ENCODE assay signal across 9 cellular contexts in the genomic region with DNA sequence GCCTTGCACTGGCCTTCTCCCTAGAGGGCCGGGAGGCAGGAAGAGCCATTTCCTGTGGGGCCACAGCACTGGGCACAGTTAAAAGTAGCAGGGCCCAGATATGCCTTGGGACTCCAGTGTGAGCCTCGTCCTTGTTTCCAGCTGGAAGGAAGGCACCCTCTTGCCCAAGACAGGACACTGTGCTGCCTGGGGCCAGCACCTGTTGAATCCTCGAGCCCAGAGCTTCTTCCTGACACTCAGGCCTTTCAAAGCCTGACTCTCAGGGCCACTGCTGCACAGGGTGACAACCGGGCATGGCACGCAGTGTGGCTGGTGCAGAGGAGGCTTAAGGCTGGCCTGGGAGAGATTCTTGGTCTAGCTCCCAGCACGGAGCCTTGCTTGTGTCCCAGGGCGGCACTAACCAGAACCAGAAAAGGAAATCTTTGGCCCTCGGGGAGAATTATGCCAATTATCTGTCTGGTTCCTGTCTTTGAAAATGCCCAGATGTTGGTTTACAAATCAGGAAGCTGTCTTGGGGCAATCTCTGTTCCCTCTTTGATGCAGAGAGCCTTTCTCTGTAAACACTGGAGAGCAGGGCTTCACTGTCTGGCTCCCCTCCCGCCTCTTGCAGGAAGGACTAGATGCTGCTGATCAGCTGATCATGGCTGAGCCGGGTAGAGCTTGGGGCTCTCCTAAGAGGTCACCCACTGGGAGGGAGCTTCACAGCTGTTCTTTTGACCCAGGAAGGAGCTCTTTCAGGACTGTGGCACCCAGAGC. TPM values are rescaled to one million over a fixed set of nuclear protein-coding genes. Genes with fewer than 3 reads are reported as not detected.
DNase-seq lines count a peak whose midpoint lies in the region; ATAC-seq and TF ChIP-seq lines count a peak whose summit lies in the region.
"Had no signal": no experiment of that assay in that cellular context is flagged by ENCODE, and none has a peak within 500 bp of the region (broad histone marks: within the 10 kb centered on the region; RNA-seq: fewer than 3 reads in every experiment).

No MANE protein-coding gene starts in this region.

- no peak overlapping the region for H2AFZ ChIP-seq in parathyroid adenoma

- peak overlapping the region in 1 of 4 donors; percentile 70 for H3K4me3 Mint-ChIP-seq in CD4-positive, CD25-positive, alpha-beta regulatory T cell

- TF ChIP-seq POLR2A in erythroblast (IDR thresholded peaks at IDR 0.05; ENCODE audit: low read length): no peak

- no peaks in the 10 kb centered on the region for H3K27me3 Mint-ChIP-seq in CD4-positive, CD25-positive, alpha-beta regulatory T cell

- H3K36me3 ChIP-seq in CD4-positive, CD25-positive, alpha-beta regulatory T cell (ENCODE audit: control insufficient read depth, insufficient read depth, low read length): no peaks in the 10 kb centered on the region
- no peaks in the 10 kb centered on the region for H3K36me3 ChIP-seq in parathyroid adenoma (ENCODE audit: control insufficient read depth, insufficient read depth, low read length)

- peaks cover 28% of the 10 kb centered on the region for H3K79me2 ChIP-seq in parathyroid adenoma

- no peak for TF ChIP-seq CTCF in parathyroid adenoma (IDR thresholded peaks at IDR 0.05)

- no peak overlapping the region for H3K4me2 ChIP-seq in parathyroid adenoma (ENCODE audit: low read length)

- no peak overlapping the region for H3K4me3 ChIP-seq in CD4-positive, CD25-positive, alpha-beta regulatory T cell (ENCODE audit: low read depth, low read length)
- H3K4me3 ChIP-seq in parathyroid adenoma (ENCODE audit: low read depth, low read length): no peak overlapping the region

- no peak overlapping the region for H3K9ac ChIP-seq in parathyroid adenoma

- H3K27ac Mint-ChIP-seq in CD4-positive, CD25-positive, alpha-beta regulatory T cell: peak overlapping the region; percentile 79 to 92 (median 80)

- peaks cover 12 to 69% (median 40%) of the 10 kb centered on the region in 4 donors for H3K4me1 Mint-ChIP-seq in CD4-positive, CD25-positive, alpha-beta regulatory T cell

- no peaks in the 10 kb centered on the region for H3K36me3 Mint-ChIP-seq in CD4-positive, CD25-positive, alpha-beta regulatory T cell

- peaks cover 0 to 3% (median 0%) of the 10 kb centered on the region in 7 donors for H3K9me3 Mint-ChIP-seq in CD4-positive, CD25-positive, alpha-beta regulatory T cell

- DNase-seq in CD4-positive, CD25-positive, alpha-beta regulatory T cell: no peak
- DNase-seq in SIG-M5 (lab: John Stamatoyannopoulos, UW): peak; percentile 14
- DNase-seq in foreskin melanocyte: peak; percentile 68
- DNase-seq in erythroblast (lab: John Stamatoyannopoulos, UW): no peak
- DNase-seq in effector CD4-positive, alpha-beta T cell: no peak
- DNase-seq: NCI-H446 treated with DMSO at 0.1 percent for 48 hours had no signal

- H3K4me1 ChIP-seq in CD4-positive, CD25-positive, alpha-beta regulatory T cell (ENCODE audit: control insufficient read depth, insufficient read depth, low read length, poor library complexity, severe bottlenecking): peaks cover 55% of the 10 kb centered on the region
- peaks cover 42% of the 10 kb centered on the region for H3K4me1 ChIP-seq in parathyroid adenoma

- no peak for ATAC-seq in CD4-positive, CD25-positive, alpha-beta regulatory T cell (ENCODE audit: low read depth in 2 of 2)
- no peak for ATAC-seq in GM21737 (IDR thresholded peaks at IDR 0.05; ENCODE audit: unreplicated experiment)
- ATAC-seq in GM21786 (IDR thresholded peaks at IDR 0.05; ENCODE audit: unreplicated experiment): no peak

- no peaks in the 10 kb centered on the region for H3K27me3 ChIP-seq in CD4-positive, CD25-positive, alpha-beta regulatory T cell (ENCODE audit: control insufficient read depth, insufficient read depth, low read length)
- H3K27me3 ChIP-seq in parathyroid adenoma (ENCODE audit: control insufficient read depth, insufficient read depth, low read length): no peaks in the 10 kb centered on the region

- no peaks in the 10 kb centered on the region for H3K9me3 ChIP-seq in CD4-positive, CD25-positive, alpha-beta regulatory T cell (ENCODE audit: control insufficient read depth in 2 of 2, low read length in 2 of 2)
- no peaks in the 10 kb centered on the region for H3K9me3 ChIP-seq in parathyroid adenoma (ENCODE audit: control insufficient read depth, low read length)

- H3K27ac ChIP-seq in CD4-positive, CD25-positive, alpha-beta regulatory T cell (ENCODE audit: insufficient read depth, low read length, poor library complexity, severe bottlenecking): peak overlapping the region; percentile 54
- H3K27ac ChIP-seq in parathyroid adenoma: peak overlapping the region; percentile 55

RNA-seq across cellular contexts. Expression of a gene that starts 11.1 kb away (rescaled TPM):
- not detected for total RNA-seq in CD4-positive, CD25-positive, alpha-beta regulatory T cell
- polyA plus RNA-seq in CD4-positive, CD25-positive, alpha-beta regulatory T cell: under 1 TPM in 3 of 4 donors, not detected in 1; 0.10 to 0.32 (median 0.15) TPM

RNA-seq across cellular contexts. Expression of a gene that starts 42.8 kb away (rescaled TPM):
- 14.2 TPM for total RNA-seq in CD4-positive, CD25-positive, alpha-beta regulatory T cell
- 10 to 100 TPM; 15.6 to 19.2 (median 16.7) TPM for polyA plus RNA-seq in CD4-positive, CD25-positive, alpha-beta regulatory T cell

Comparison
In these comparisons a context has a peak if more than half of its experiments do, and no peak if none do; other contexts are left out.
1. DNase-seq: peak in SIG-M5 (single experiment) and foreskin melanocyte (single experiment); none in CD4-positive, CD25-positive, alpha-beta regulatory T cell (0 of 3), erythroblast (0 of 2) and effector CD4-positive, alpha-beta T cell (single experiment).